8 cellular contexts compared by ENCODE assay signal in genomic region chr4:2261110-2261852, GRCh38. TPM values are rescaled to one million over a fixed set of nuclear protein-coding genes. Genes with fewer than 3 reads are reported as not detected.
DNase-seq lines count a peak whose midpoint lies in the region; ATAC-seq and TF ChIP-seq lines count a peak whose summit lies in the region.

No MANE protein-coding gene starts in this region.

- H3K36me3 Mint-ChIP-seq in chondrocyte (ENCODE audit: low read depth) = no peaks in the 10 kb centered on the region

- H3K4me1 Mint-ChIP-seq in chondrocyte (ENCODE audit: low read depth) = peaks cover 18% of the 10 kb centered on the region

- peak; percentile 17 for ATAC-seq in HG03196 (IDR thresholded peaks at IDR 0.05; ENCODE audit: unreplicated experiment)

- no peaks in the 10 kb centered on the region for H3K9me3 Mint-ChIP-seq in chondrocyte (ENCODE audit: low read depth)

- DNase-seq in NCI-H1417 (lab: John Stamatoyannopoulos, UW) (peak; percentile 41 to 56 (median 47)), NCI-H1417 treated with DMSO at 0.1 percent for 48 hours (lab: John Stamatoyannopoulos, UW) (no peak), UCSD-AML1 (lab: John Stamatoyannopoulos, UW; ENCODE audit: unreplicated experiment) (peak; percentile 50), chondrocyte (ENCODE audit: low spot score) (peak; percentile 83), left kidney (ENCODE audit: low read depth, low spot score) (peak; percentile 74), NCI-H128 (lab: John Stamatoyannopoulos, UW; ENCODE audit: unreplicated experiment) (no peak)
- DNase-seq in stimulated activated CD4-positive, alpha-beta T cell treated with anti-CD3 and anti-CD28 coated beads, Interleukin-4, amount 100 ng/mL, for 4 hours = peak; percentile 17 to 54

- H3K27ac Mint-ChIP-seq in chondrocyte (ENCODE audit: unreplicated experiment) = no peak overlapping the region

- H3K27me3 Mint-ChIP-seq in chondrocyte (ENCODE audit: low read depth) = no peaks in the 10 kb centered on the region

- no peak for TF ChIP-seq CTCF in chondrocyte (IDR thresholded peaks at IDR 0.05)

- peak overlapping the region; percentile 74 for H3K4me3 Mint-ChIP-seq in chondrocyte (ENCODE audit: unreplicated experiment)

RNA-seq across cellular contexts. Expression of gene MXD4, which starts 0.6 kb away (rescaled TPM):
- total RNA-seq in chondrocyte = 80.3 to 114 TPM (median 82.7 TPM) in 3 replicates

RNA-seq across cellular contexts. Expression of gene HAUS3, which starts 19.4 kb away (rescaled TPM):
- total RNA-seq in chondrocyte = 8.6 to 12.5 TPM (median 10.0 TPM) in 3 replicates

RNA-seq across cellular contexts. Expression of gene POLN, which starts 19.4 kb away (rescaled TPM):
- total RNA-seq in chondrocyte = 3.8 to 9.1 TPM (median 5.5 TPM) in 3 replicates

Comparison
In these comparisons a context has a peak if more than half of its experiments do, and no peak if none do; other contexts are left out.
1. DNase-seq: peak in NCI-H1417 (3 of 3), UCSD-AML1 (single experiment), chondrocyte (single experiment), left kidney (single experiment) and stimulated activated CD4-positive, alpha-beta T cell treated with anti-CD3 and anti-CD28 coated beads, Interleukin-4, amount 100 ng/mL, for 4 hours (2 of 2); none in NCI-H1417 treated with DMSO at 0.1 percent for 48 hours (single experiment) and NCI-H128 (single experiment).